Comparison of ENCODE assay signal across 8 cellular contexts in genomic region chr19:3210347-3211017, GRCh38. TPM values are rescaled to one million over a fixed set of nuclear protein-coding genes. Genes with fewer than 3 reads are reported as not detected.
DNase-seq lines count a peak whose midpoint lies in the region; ATAC-seq, FAIRE-seq and TF ChIP-seq lines count a peak whose summit lies in the region.

No MANE protein-coding gene starts in this region.

- DNase-seq in activated gamma-delta T cell treated with Interleukin-2 at 50 U/mL for 16 hours (peak; percentile 62), activated gamma-delta T cell (lab: John Stamatoyannopoulos, UW) (no peak), RCC 7860 (ENCODE audit: low spot score) (peak; percentile 51), glomerular endothelial cell (ENCODE audit: extremely low read depth, low read depth, low spot score) (peak; percentile 1), gastrocnemius medialis (peak in 1 of 2 donors; percentile 24)
- peak; percentile 39 to 49 for DNase-seq in activated T-helper 1 cell treated with anti-CD3 and anti-CD28 coated beads, Interleukin-2, amount 50 U/mL, for 16 hours (ENCODE audit: low read depth in 1 of 2, low spot score in 1 of 2)

- no peak for TF ChIP-seq POLR2A in gastrocnemius medialis (IDR thresholded peaks at IDR 0.05)

- H3K27me3 ChIP-seq in gastrocnemius medialis: no peaks in the 10 kb centered on the region

- H3K9me3 ChIP-seq in gastrocnemius medialis: no peaks in the 10 kb centered on the region

- TF ChIP-seq CTCF in gastrocnemius medialis (IDR thresholded peaks at IDR 0.05 in 4 of 5, conservative IDR thresholded peaks at IDR 0.05 in 1 of 5): peak in 4 of 5 experiments; percentile 17 to 63 (median 42)

- intact Hi-C loops in gastrocnemius medialis (cut with DNase I; ENCODE audit: low total_unique reads): no loop called here

- H3K4me1 ChIP-seq in gastrocnemius medialis: no peaks in the 10 kb centered on the region

- FAIRE-seq in RCC 7860 (lab: Jason Lieb, UNC): no peak

- H3K27ac ChIP-seq in gastrocnemius medialis: no peak overlapping the region

- H3K4me3 ChIP-seq in gastrocnemius medialis: no peak overlapping the region

- peak in 1 of 2 donors; percentile 58 for ATAC-seq in gastrocnemius medialis
- ATAC-seq in GM21515 (IDR thresholded peaks at IDR 0.05; ENCODE audit: unreplicated experiment): no peak
- ATAC-seq in GM21447 (IDR thresholded peaks at IDR 0.05; ENCODE audit: unreplicated experiment): no peak

- in situ Hi-C loops in gastrocnemius medialis (cut with MboI; ENCODE audit: low sequenced_read_pairs in 4 of 4): no loop called here

- peaks cover 0 to 29% of the 10 kb centered on the region in 2 donors for H3K36me3 ChIP-seq in gastrocnemius medialis

RNA-seq across cellular contexts. Expression of gene CELF5, which starts 14.0 kb away (rescaled TPM):
- total RNA-seq in glomerular endothelial cell (0.41 TPM in 1 of 2 replicates, not detected in the other), gastrocnemius medialis (not detected)

RNA-seq across cellular contexts. Expression of gene NCLN, which starts 24.8 kb away (rescaled TPM):
- total RNA-seq in glomerular endothelial cell (78.8 and 90.0 TPM in 2 replicates), gastrocnemius medialis (10 to 100 TPM; 18.2 to 54.4 (median 43.1) TPM)

RNA-seq across cellular contexts. Expression of gene S1PR4, which starts 31.9 kb away (rescaled TPM):
- 2.1 TPM in 1 of 2 replicates, not detected in the other for total RNA-seq in glomerular endothelial cell
- total RNA-seq in gastrocnemius medialis: 1 to 10 TPM in 2 of 4 donors, under 1 TPM in 2; 0.87 to 3.4 (median 0.97) TPM
